Comparison of ENCODE assay signal across 21 cellular contexts in the genomic region with DNA sequence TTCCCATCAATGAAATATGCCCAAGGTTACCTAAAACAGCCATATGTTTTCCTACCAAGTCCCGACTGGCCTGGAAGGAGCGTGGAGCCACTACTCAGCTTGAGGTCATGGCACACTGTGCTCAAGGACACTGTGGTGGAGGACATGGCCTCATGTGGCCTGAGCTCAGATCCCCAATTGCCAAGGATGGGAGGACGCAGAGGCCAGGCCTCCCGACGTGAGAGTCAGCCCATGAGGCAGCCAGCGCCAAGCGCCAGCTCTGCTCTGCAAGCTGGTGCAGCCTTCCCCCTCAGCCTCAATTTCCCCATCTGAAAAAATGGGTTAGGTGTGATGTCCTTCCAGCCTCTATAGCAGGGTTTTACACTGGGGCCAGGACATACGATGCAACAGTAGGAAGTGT.
A peak's percentile ranks its signal among the peaks of the same experiment; 100 is the strongest.
DNase-seq lines count a peak whose midpoint lies in the region; FAIRE-seq and TF ChIP-seq lines count a peak whose summit lies in the region.
"Had no signal": no experiment of that assay in that cellular context is flagged by ENCODE, and none has a peak within 500 bp of the region (broad histone marks: within the 10 kb centered on the region; RNA-seq: fewer than 3 reads in every experiment).

No MANE protein-coding gene starts in this region.

- H2BK15ac ChIP-seq in H9 (ENCODE audit: low read depth, low read length): no peak overlapping the region
- no peak overlapping the region for H2BK15ac ChIP-seq in H1 (ENCODE audit: low read length)

- no peak overlapping the region for H2BK12ac ChIP-seq in H9 (ENCODE audit: insufficient read length, low read depth, low read length)
- no peak overlapping the region for H2BK12ac ChIP-seq in H1 (ENCODE audit: low read depth, low read length)

- H3K4me3 Mint-ChIP-seq in H9: no peak overlapping the region
- H3K4me3 Mint-ChIP-seq in osteocyte (ENCODE audit: unreplicated experiment): no peak overlapping the region
- H3K4me3 Mint-ChIP-seq: B cell; CD4-positive, alpha-beta T cell; CD8-positive, alpha-beta T cell had no signal

- POLR2A ChIA-PET in H1 (lab: Charles Lee; ENCODE audit: partially characterized antibody): interaction anchor here (1.0 kb wide), 1 partner anchor 134 kb away, joined by 4 read pairs; no protein-coding TSS in a partner anchor

- no peak overlapping the region for H3K4me3 ChIP-seq in H1 (ENCODE audit: extremely low read depth in 1 of 4, insufficient read depth in 2 of 4, low read depth in 3 of 4, low read length in 4 of 4)
- H3K4me3 ChIP-seq: A549; BLaER1 treated with 17β-estradiol and CSF1 and Interleukin-3, amounts not matched to agents 10 nM and 100 nM had no signal

- H3K79me1 ChIP-seq in H9 (ENCODE audit: insufficient read depth, low read depth, low read length, poor library complexity, severe bottlenecking) (no peaks in the 10 kb centered on the region), H1 (ENCODE audit: low read depth, low read length) (no peaks in the 10 kb centered on the region)

- FAIRE-seq in H1 (lab: Jason Lieb, UNC): no peak
- FAIRE-seq: A549, D721Med, G401.6, GM12891, GM19239 had no signal

- H2BK5ac ChIP-seq in H9 (ENCODE audit: insufficient read length, low read length): no peak overlapping the region
- H2BK5ac ChIP-seq in H1 (ENCODE audit: low read depth, low read length): no peak overlapping the region

- H3K23me2 ChIP-seq in H9 (ENCODE audit: insufficient read length, low read depth, low read length, poor library complexity, severe bottlenecking): no peaks in the 10 kb centered on the region
- peaks cover 2% of the 10 kb centered on the region; the same call in 1 of the 2 replicates for H3K23me2 ChIP-seq in H1 (ENCODE audit: low read depth, low read length)

- H4K20me1 ChIP-seq in H9 (ENCODE audit: control insufficient read depth, insufficient read depth, insufficient read length): no peaks in the 10 kb centered on the region
- no peaks in the 10 kb centered on the region for H4K20me1 ChIP-seq in H1 (replicated peaks in 1 of 2; ENCODE audit: control insufficient read depth in 1 of 2, insufficient read depth in 2 of 2, low read length in 2 of 2)
- H4K20me1 ChIP-seq: BLaER1 treated with 17β-estradiol and CSF1 and Interleukin-3, amounts not matched to agents 10 nM and 100 nM had no signal

- H3K56ac ChIP-seq in H9 (ENCODE audit: insufficient read length, low read depth, low read length) (no peak overlapping the region), H1 (replicated peaks; ENCODE audit: insufficient read length, low read depth, low read length) (no peak overlapping the region)

- H3K4me1 Mint-ChIP-seq in H9 (peaks cover 11 to 20% of the 10 kb centered on the region in 2 experiments), osteocyte (ENCODE audit: unreplicated experiment) (no peaks in the 10 kb centered on the region)
- H3K4me1 Mint-ChIP-seq: B cell had no signal

- H3K4me2 ChIP-seq in H9 (ENCODE audit: insufficient read depth, insufficient read length, low read length): no peak overlapping the region
- no peak overlapping the region for H3K4me2 ChIP-seq in H1 (ENCODE audit: insufficient read depth in 1 of 2, low read depth in 2 of 2, low read length in 2 of 2)
- H3K4me2 ChIP-seq: A549; BLaER1 treated with 17β-estradiol and CSF1 and Interleukin-3, amounts not matched to agents 10 nM and 100 nM had no signal

- no CpG with 5 or more reads among the region's 8 CpGs for WGBS in H9 (ENCODE audit: extremely low coverage, insufficient read length, low lambda C conversion rate)
- WGBS in H1 (ENCODE audit: extremely low coverage in 1 of 2, insufficient coverage in 1 of 2, insufficient read length in 1 of 2, insufficient replicate concordance in 2 of 2, low coverage in 1 of 2, low lambda C conversion rate in 2 of 2, missing lambda C conversion rate in 1 of 2), 2 experiments: 92% methylated on average over 8 of the region's 8 CpGs; no CpG with 5 or more reads in 1 of the 2 experiments

- peak overlapping the region; percentile 30 for H3K18ac ChIP-seq in H9 (ENCODE audit: insufficient read length, low read depth, low read length)
- H3K18ac ChIP-seq in H1 (ENCODE audit: extremely low read depth, low read length): no peak overlapping the region

- H3K23ac ChIP-seq in H9 (ENCODE audit: insufficient read length, low read depth, low read length) (no peak overlapping the region), H1 (ENCODE audit: insufficient read length) (no peak overlapping the region)

- H3K9ac ChIP-seq in H9 (ENCODE audit: extremely low read depth, insufficient read length, low read length) (no peak overlapping the region), H1 (replicated peaks in 1 of 4; ENCODE audit: extremely low read depth in 1 of 4, low read depth in 3 of 4, low read length in 3 of 4) (no peak overlapping the region)
- H3K9ac ChIP-seq: BLaER1 treated with 17β-estradiol and CSF1 and Interleukin-3, amounts not matched to agents 10 nM and 100 nM had no signal

- H3K79me2 ChIP-seq in H9 (ENCODE audit: insufficient read depth, low read length) (no peaks in the 10 kb centered on the region), H1 (ENCODE audit: control insufficient read depth in 1 of 2, insufficient read depth in 2 of 2, low read length in 2 of 2) (no peaks in the 10 kb centered on the region)

- peaks cover 12 to 20% of the 10 kb centered on the region in 2 experiments for H3K9me3 Mint-ChIP-seq in H9
- H3K9me3 Mint-ChIP-seq in osteocyte (ENCODE audit: unreplicated experiment): peaks cover 44% of the 10 kb centered on the region

- no peaks in the 10 kb centered on the region; a peak in 1 of 8 replicates for H3K36me3 ChIP-seq in H1 (ENCODE audit: control insufficient read depth in 2 of 4, insufficient read depth in 4 of 4, low read length in 3 of 4)
- H3K36me3 ChIP-seq: BLaER1 treated with 17β-estradiol and CSF1 and Interleukin-3, amounts not matched to agents 10 nM and 100 nM had no signal

- H2AK5ac ChIP-seq in H9 (ENCODE audit: insufficient read length, low read length) (no peak overlapping the region), H1 (ENCODE audit: low read depth, low read length) (no peak overlapping the region)

- H4K5ac ChIP-seq in H9 (ENCODE audit: insufficient read length, low read depth, low read length) (no peak overlapping the region), H1 (ENCODE audit: insufficient read length, low read depth, low read length) (no peak overlapping the region)

- CTCF ChIA-PET in H1 (lab: Charles Lee; ENCODE audit: partially characterized antibody): interaction anchor here (0.6 to 1.1 kb wide), 4 partner anchors 9 to 384 kb away, joined by 3 read pairs; no protein-coding TSS in a partner anchor

- H3K4me1 ChIP-seq in H9 (ENCODE audit: insufficient read depth, low read length) (peaks cover 3% of the 10 kb centered on the region; the same call in 1 of the 2 replicates), H1 (replicated peaks in 1 of 4; ENCODE audit: control insufficient read depth in 3 of 4, insufficient read depth in 4 of 4, low read length in 3 of 4) (peaks cover 0 to 5% (median 2%) of the 10 kb centered on the region in 4 experiments; a peak in 3 of 7 replicates)
- H3K4me1 ChIP-seq: A549; BLaER1 treated with 17β-estradiol and CSF1 and Interleukin-3, amounts not matched to agents 10 nM and 100 nM; Caco-2 had no signal

- no peak overlapping the region for H2AFZ ChIP-seq in H9 (ENCODE audit: low read length)
- H2AFZ ChIP-seq in H1 (ENCODE audit: low read length): no peak overlapping the region

- H4K8ac ChIP-seq in H9 (replicated peaks; ENCODE audit: insufficient read length, low read depth, low read length) (peak overlapping the region; percentile 71), H1 (ENCODE audit: extremely low read depth, insufficient read depth, low read length) (peak overlapping the region; percentile 57; the same call in 1 of the 2 replicates)

- H3K27me3 ChIP-seq in H9 (ENCODE audit: insufficient read depth, low read length) (no peaks in the 10 kb centered on the region), H1 (replicated peaks in 1 of 4; ENCODE audit: control insufficient read depth in 3 of 4, extremely low read depth in 1 of 4, insufficient read depth in 3 of 4, low read length in 3 of 4) (no peaks in the 10 kb centered on the region)
- H3K27me3 ChIP-seq: BLaER1 treated with 17β-estradiol and CSF1 and Interleukin-3, amounts not matched to agents 10 nM and 100 nM had no signal

- H3K27me3 Mint-ChIP-seq in H9 (ENCODE audit: low read depth) (no peaks in the 10 kb centered on the region; the same call in 1 of the 2 replicates), osteocyte (ENCODE audit: unreplicated experiment) (no peaks in the 10 kb centered on the region)
- H3K27me3 Mint-ChIP-seq: B cell; CD4-positive, alpha-beta T cell had no signal

- H3K4ac ChIP-seq in H9 (ENCODE audit: low read depth, low read length): no peak overlapping the region
- no peak overlapping the region for H3K4ac ChIP-seq in H1 (replicated peaks; ENCODE audit: insufficient read length, low read depth, low read length)

- no peak overlapping the region for H4K91ac ChIP-seq in H9 (ENCODE audit: insufficient read length, low read depth, low read length)
- H4K91ac ChIP-seq in H1 (replicated peaks; ENCODE audit: insufficient read length, low read length): no peak overlapping the region

- no peak for TF ChIP-seq RAD21 in H1 (IDR thresholded peaks at IDR 0.05 in 1 of 2, conservative IDR thresholded peaks at IDR 0.05 in 1 of 2; ENCODE audit: low read depth in 2 of 2, low read length in 2 of 2)

- H3K14ac ChIP-seq in H9 (ENCODE audit: insufficient read depth, low read length) (no peak overlapping the region), H1 (ENCODE audit: insufficient read length) (no peak overlapping the region)

- H3K9me3 ChIP-seq in H9 (ENCODE audit: control insufficient read depth, low read depth, low read length) (no peaks in the 10 kb centered on the region), H1 (ENCODE audit: insufficient read depth in 2 of 2, low read depth in 1 of 2, low read length in 1 of 2) (peaks cover 0 to 8% of the 10 kb centered on the region in 2 experiments; a peak in 2 of 4 replicates)
- H3K9me3 ChIP-seq: A549 had no signal

- H2BK20ac ChIP-seq in H9 (ENCODE audit: low read depth, low read length, poor library complexity, severe bottlenecking) (no peak overlapping the region), H1 (ENCODE audit: low read length) (no peak overlapping the region)

- DNase-seq in H9 (no peak), H1 (ENCODE audit: low read depth in 1 of 2, low spot score in 2 of 2) (no peak), osteocyte (ENCODE audit: extremely low spot score, unreplicated experiment) (peak; percentile 68), activated gamma-delta T cell treated with Interleukin-2 at 50 U/mL for 16 hours (no peak), SHP77 treated with DMSO at 0.1 percent for 48 hours (lab: John Stamatoyannopoulos, UW) (no peak)
- DNase-seq: AML-193; Caco-2; Calu3; CD4-positive, alpha-beta T cell; CD8-positive, alpha-beta T cell; DMS79 treated with DMSO at 0.1 percent for 48 hours; GF-D8 had no signal

- H2BK120ac ChIP-seq in H9 (ENCODE audit: low read depth, low read length, poor library complexity, severe bottlenecking) (no peak overlapping the region), H1 (replicated peaks; ENCODE audit: low read depth, low read length) (no peak overlapping the region)

- TF ChIP-seq CTCF in H9 (conservative IDR thresholded peaks at IDR 0.05): no peak
- TF ChIP-seq CTCF in H1 (IDR thresholded peaks at IDR 0.05; ENCODE audit: control extremely low read depth in 1 of 3, insufficient read depth in 1 of 3, low read depth in 1 of 3, low read length in 3 of 3): no peak
- no peak for TF ChIP-seq CTCF in osteocyte (IDR thresholded peaks at IDR 0.05)

- no peak overlapping the region for H3K27ac Mint-ChIP-seq in H9
- H3K27ac Mint-ChIP-seq in osteocyte (ENCODE audit: unreplicated experiment): no peak overlapping the region
- H3K27ac Mint-ChIP-seq: B cell; CD4-positive, alpha-beta T cell; CD8-positive, alpha-beta T cell had no signal

- H3T11ph ChIP-seq in H9 (ENCODE audit: low read length): no peak overlapping the region

- no peak overlapping the region for H3K27ac ChIP-seq in H9 (ENCODE audit: insufficient read length, low read depth, low read length)
- no peak overlapping the region for H3K27ac ChIP-seq in H1 (ENCODE audit: low read depth, low read length)
- H3K27ac ChIP-seq: 22Rv1; A549; BLaER1 treated with 17β-estradiol and CSF1 and Interleukin-3, amounts not matched to agents 10 nM and 100 nM; C4-2B had no signal

- peaks cover 8 to 13% (median 11%) of the 10 kb centered on the region in 3 experiments for H3K36me3 Mint-ChIP-seq in H9 (ENCODE audit: insufficient read depth in 1 of 3, low read depth in 3 of 3)
- H3K36me3 Mint-ChIP-seq in osteocyte (ENCODE audit: unreplicated experiment): no peaks in the 10 kb centered on the region
- H3K36me3 Mint-ChIP-seq: CD8-positive, alpha-beta T cell had no signal

- no peak for TF ChIP-seq POLR2A in H1 (IDR thresholded peaks at IDR 0.05; ENCODE audit: control extremely low read depth in 1 of 2, low read depth in 2 of 2, low read length in 2 of 2)

- TF ChIP-seq EP300 in H1 (IDR thresholded peaks at IDR 0.05; ENCODE audit: borderline replicate concordance in 1 of 2, low read depth in 2 of 2, low read length in 2 of 2): no peak
